Comparison of ENCODE assay signal across 24 cellular contexts in genomic region chr1:31679091-31679490, GRCh38.
"Had no signal": no experiment of that assay in that cellular context is flagged by ENCODE, and none has a peak within 500 bp of the region (broad histone marks: within the 10 kb centered on the region; RNA-seq: fewer than 3 reads in every experiment).

No MANE protein-coding gene starts in this region.

- H3K4me3 Mint-ChIP-seq: naive thymus-derived CD4-positive, alpha-beta T cell; natural killer cell treated with Interleukin-12 subunit alpha and Interleukin-12 subunit beta and Interleukin-15 and Interleukin-18, amount 100 ng/mL, for 72 hours; stimulated activated memory B cell treated with anti-CD40 and anti-IgM and Interleukin-4, amounts not matched to agents 10 μg/mL and 1 μg/mL and 100 μg/mL, for 72 hours; stimulated activated naive CD8-positive, alpha-beta T cell treated with anti-CD3 and anti-CD28 coated beads, Interleukin-15, amount 100 ng/mL, for 72 hours; type B pancreatic cell had no signal

- H3K27ac Mint-ChIP-seq: naive thymus-derived CD4-positive, alpha-beta T cell; natural killer cell treated with Interleukin-12 subunit alpha and Interleukin-12 subunit beta and Interleukin-15 and Interleukin-18, amount 100 ng/mL, for 72 hours; progenitor cell of endocrine pancreas; stimulated activated memory B cell treated with anti-CD40 and anti-IgM and Interleukin-4, amounts not matched to agents 10 μg/mL and 1 μg/mL and 100 μg/mL, for 72 hours; stimulated activated naive CD8-positive, alpha-beta T cell treated with anti-CD3 and anti-CD28 coated beads, Interleukin-15, amount 100 ng/mL, for 72 hours; type B pancreatic cell had no signal

- DNase-seq: kidney glomerular epithelial cell; left colon; left lung; lower lobe of right lung; midbrain; mucosa of descending colon; naive thymus-derived CD4-positive, alpha-beta T cell; ovary; right lobe of liver; stimulated activated CD4-positive, alpha-beta T cell treated with anti-CD3 and anti-CD28 coated beads, Interleukin-1b, Interleukin-23, amount 100 ng/mL, for 48 hours; stimulated activated CD4-positive, alpha-beta T cell treated with anti-CD3 and anti-CD28 coated beads, Interleukin-2, amount 100 ng/mL, for 48 hours; stimulated activated CD4-positive, alpha-beta T cell treated with anti-CD3 and anti-CD28 coated beads, Interleukin-4, amount 100 ng/mL, for 4 hours; stimulated activated CD8-positive, alpha-beta memory T cell treated with anti-CD3 and anti-CD28 coated beads, Interleukin-4, amount 100 ng/mL, for 48 hours; stimulated activated naive CD4-positive, alpha-beta T cell treated with Interleukin-2 at 50 U/mL for 16 hours; stimulated activated naive CD8-positive, alpha-beta T cell treated with anti-CD3 and anti-CD28 coated beads, Interleukin-15, amount 100 ng/mL, for 72 hours; substantia nigra; uterus had no signal

- H3K36me3 Mint-ChIP-seq: naive thymus-derived CD4-positive, alpha-beta T cell; natural killer cell treated with Interleukin-12 subunit alpha and Interleukin-12 subunit beta and Interleukin-15 and Interleukin-18, amount 100 ng/mL, for 72 hours; stimulated activated memory B cell treated with anti-CD40 and anti-IgM and Interleukin-4, amounts not matched to agents 10 μg/mL and 1 μg/mL and 100 μg/mL, for 72 hours; type B pancreatic cell had no signal

- H3K9me3 Mint-ChIP-seq: naive thymus-derived CD4-positive, alpha-beta T cell; natural killer cell treated with Interleukin-12 subunit alpha and Interleukin-12 subunit beta and Interleukin-15 and Interleukin-18, amount 100 ng/mL, for 72 hours; stimulated activated memory B cell treated with anti-CD40 and anti-IgM and Interleukin-4, amounts not matched to agents 10 μg/mL and 1 μg/mL and 100 μg/mL, for 72 hours; stimulated activated naive CD8-positive, alpha-beta T cell treated with anti-CD3 and anti-CD28 coated beads, Interleukin-15, amount 100 ng/mL, for 72 hours; type B pancreatic cell had no signal

- H3K9me3 ChIP-seq: left lung, lower lobe of right lung, mucosa of descending colon, ovary, right atrium auricular region, right lobe of liver, tibial nerve, uterus had no signal

- ATAC-seq: left colon; left lung; lower lobe of right lung; mucosa of descending colon; naive thymus-derived CD4-positive, alpha-beta T cell; natural killer cell treated with Interleukin-12 subunit alpha and Interleukin-12 subunit beta and Interleukin-15 and Interleukin-18, amount 100 ng/mL, for 72 hours; right lobe of liver; stimulated activated naive CD8-positive, alpha-beta T cell treated with anti-CD3 and anti-CD28 coated beads, Interleukin-15, amount 100 ng/mL, for 72 hours had no signal

- H3K36me3 ChIP-seq: left lung, ovary, right lobe of liver, uterus had no signal

- H3K27ac ChIP-seq: left lung, lower lobe of right lung, ovary, right atrium auricular region, right lobe of liver, tibial nerve, uterus had no signal

- H3K4me3 ChIP-seq: left lung, lower lobe of right lung, mucosa of descending colon, ovary, right atrium auricular region, right lobe of liver, smooth muscle cell, tibial nerve, uterus had no signal

- H3K4me1 ChIP-seq: left lung, lower lobe of right lung, right lobe of liver, uterus had no signal

- H3K27me3 ChIP-seq: ovary, right atrium auricular region, right lobe of liver, tibial nerve, uterus had no signal

- H3K4me1 Mint-ChIP-seq: naive thymus-derived CD4-positive, alpha-beta T cell; stimulated activated memory B cell treated with anti-CD40 and anti-IgM and Interleukin-4, amounts not matched to agents 10 μg/mL and 1 μg/mL and 100 μg/mL, for 72 hours; stimulated activated naive CD8-positive, alpha-beta T cell treated with anti-CD3 and anti-CD28 coated beads, Interleukin-15, amount 100 ng/mL, for 72 hours had no signal

- H3K4me2 ChIP-seq: smooth muscle cell had no signal
